Comparison of ENCODE assay signal across 8 cellular contexts in the genomic region with DNA sequence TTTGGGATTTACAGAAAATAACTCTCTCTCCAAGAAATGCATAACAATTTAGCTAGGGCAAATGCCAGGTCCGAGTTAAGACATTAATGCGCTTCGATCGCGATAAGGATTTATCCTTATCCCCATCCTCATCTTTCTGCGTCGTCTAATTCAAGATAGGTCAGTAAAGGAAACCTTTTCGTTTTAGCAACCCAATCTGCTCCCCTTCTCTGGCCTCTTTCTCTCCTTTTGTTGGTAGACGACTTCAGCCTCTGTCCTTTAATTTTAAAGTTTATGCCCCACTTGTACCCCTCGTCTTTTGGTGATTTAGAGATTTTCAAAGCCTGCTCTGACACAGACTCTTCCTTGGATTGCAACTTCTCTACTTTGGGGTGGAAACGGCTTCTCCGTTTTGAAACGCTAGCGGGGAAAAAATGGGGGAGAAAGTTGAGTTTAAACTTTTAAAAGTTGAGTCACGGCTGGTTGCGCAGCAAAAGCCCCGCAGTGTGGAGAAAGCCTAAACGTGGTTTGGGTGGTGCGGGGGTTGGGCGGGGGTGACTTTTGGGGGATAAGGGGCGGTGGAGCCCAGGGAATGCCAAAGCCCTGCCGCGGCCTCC. TPM values are rescaled to one million over a fixed set of nuclear protein-coding genes. Genes with fewer than 3 reads are reported as not detected.
A peak's percentile ranks its signal among the peaks of the same experiment; 100 is the strongest.
DNase-seq lines count a peak whose midpoint lies in the region; ATAC-seq and TF ChIP-seq lines count a peak whose summit lies in the region.

No MANE protein-coding gene starts in this region.

- BruUV-seq in MCF 10A (replicated peaks; lab: Mats Ljungman, UMichigan): no TSS peak

- H3K27ac Mint-ChIP-seq in MCF 10A (ENCODE audit: low read depth, unreplicated experiment) (no peak overlapping the region), mesothelial cell of epicardium (peak overlapping the region; percentile 92)

- peaks cover 14% of the 10 kb centered on the region for H3K27me3 ChIP-seq in cardiac muscle cell
- H3K27me3 ChIP-seq in upper lobe of right lung: peaks cover 35% of the 10 kb centered on the region

- TF ChIP-seq CTCF in cardiac muscle cell (IDR thresholded peaks at IDR 0.05; ENCODE audit: low read depth, low read length): no peak
- no peak for TF ChIP-seq CTCF in MCF 10A (IDR thresholded peaks at IDR 0.05; ENCODE audit: unreplicated experiment)
- TF ChIP-seq CTCF in mesothelial cell of epicardium (IDR thresholded peaks at IDR 0.05; ENCODE audit: unreplicated experiment): no peak
- TF ChIP-seq CTCF in upper lobe of right lung (IDR thresholded peaks at IDR 0.05): no peak

- no peaks in the 10 kb centered on the region for H3K27me3 Mint-ChIP-seq in MCF 10A (ENCODE audit: insufficient read depth, unreplicated experiment)
- peaks cover 13% of the 10 kb centered on the region for H3K27me3 Mint-ChIP-seq in mesothelial cell of epicardium (ENCODE audit: low read depth)

- H3K9me3 Mint-ChIP-seq in MCF 10A (ENCODE audit: unreplicated experiment) (no peaks in the 10 kb centered on the region), mesothelial cell of epicardium (no peaks in the 10 kb centered on the region)

- H3K4me1 ChIP-seq in cardiac muscle cell (ENCODE audit: low read depth) (no peaks in the 10 kb centered on the region), upper lobe of right lung (no peaks in the 10 kb centered on the region)

- POLR2A ChIA-PET in MCF 10A (lab: Yijun Ruan, JAX): interaction anchor here (0.6 to 2.5 kb wide), 6 partner anchors 16 to 86 kb away, joined by 3 to 23 read pairs (median 3); no protein-coding TSS in a partner anchor

- H3K4me1 Mint-ChIP-seq in MCF 10A (ENCODE audit: insufficient read depth, unreplicated experiment) (peaks cover 17% of the 10 kb centered on the region), mesothelial cell of epicardium (peaks cover 15% of the 10 kb centered on the region)

- CTCF ChIA-PET in MCF 10A (lab: Yijun Ruan, JAX): interaction anchor here (0.6 kb wide), 1 partner anchor 68 kb away, joined by 3 read pairs; no protein-coding TSS in a partner anchor

- ATAC-seq in Right ventricle myocardium inferior (no peak), upper lobe of right lung (no peak)

- H3K9me3 ChIP-seq in cardiac muscle cell (ENCODE audit: low read depth): no peaks in the 10 kb centered on the region
- no peaks in the 10 kb centered on the region for H3K9me3 ChIP-seq in upper lobe of right lung

- H3K4me3 ChIP-seq in cardiac muscle cell (peak overlapping the region; percentile 64), upper lobe of right lung (peak overlapping the region; percentile 61)

- H3K36me3 ChIP-seq in cardiac muscle cell (no peaks in the 10 kb centered on the region), upper lobe of right lung (no peaks in the 10 kb centered on the region)

- H3K36me3 Mint-ChIP-seq in MCF 10A (ENCODE audit: insufficient read depth, unreplicated experiment) (peaks cover 6% of the 10 kb centered on the region), mesothelial cell of epicardium (no peaks in the 10 kb centered on the region)

- H3K4me3 Mint-ChIP-seq in MCF 10A (ENCODE audit: unreplicated experiment): peak overlapping the region; percentile 77
- H3K4me3 Mint-ChIP-seq in mesothelial cell of epicardium: peak overlapping the region; percentile 82

- intact Hi-C loops in Right ventricle myocardium inferior (cut with DNase I) (loop anchor here (5.0 kb wide), 2 partner anchors 69 to 86 kb away; no protein-coding TSS in a partner anchor), MCF 10A (cut with micrococcal nuclease) (loop anchor here (2.0 to 5.0 kb wide), 3 partner anchors 27 to 71 kb away; no protein-coding TSS in a partner anchor), upper lobe of right lung (cut with DNase I) (no loop called here)

- no peak for DNase-seq in cardiac muscle cell (ENCODE audit: low read depth in 1 of 2, low spot score in 1 of 2)
- DNase-seq in Right ventricle myocardium inferior (ENCODE audit: missing footprints): no peak
- no peak for DNase-seq in MCF 10A (ENCODE audit: unreplicated experiment)
- DNase-seq in mesothelial cell of epicardium (ENCODE audit: low spot score in 2 of 2, unreplicated experiment in 2 of 2): no peak
- no peak for DNase-seq in upper lobe of right lung
- no peak for DNase-seq in dermis blood vessel endothelial cell
- DNase-seq in SHP77 treated with DMSO at 0.1 percent for 48 hours (lab: John Stamatoyannopoulos, UW): no peak
- DNase-seq in activated gamma-delta T cell (lab: John Stamatoyannopoulos, UW): no peak

- H3K27ac ChIP-seq in cardiac muscle cell (no peak overlapping the region), upper lobe of right lung (peak overlapping the region; percentile 79)

RNA-seq across cellular contexts. Expression of gene FGF2, which starts 0.5 kb away (rescaled TPM):
- 2.1 and 3.2 TPM in 2 replicates for total RNA-seq in cardiac muscle cell
- polyA plus RNA-seq in cardiac muscle cell: 3.0 and 3.4 TPM in 2 replicates
- 5.5 TPM for total RNA-seq in Right ventricle myocardium inferior
- total RNA-seq in MCF 10A (2022): 132 and 134 TPM in 2 replicates
- total RNA-seq in mesothelial cell of epicardium: 11.3 to 13.0 TPM (median 11.9 TPM) in 3 replicates
- total RNA-seq in upper lobe of right lung: 11.1 TPM
- total RNA-seq in dermis blood vessel endothelial cell: 31.8 and 41.6 TPM in 2 replicates
